ENCODE assay signal across 16 cellular contexts in the genomic region with DNA sequence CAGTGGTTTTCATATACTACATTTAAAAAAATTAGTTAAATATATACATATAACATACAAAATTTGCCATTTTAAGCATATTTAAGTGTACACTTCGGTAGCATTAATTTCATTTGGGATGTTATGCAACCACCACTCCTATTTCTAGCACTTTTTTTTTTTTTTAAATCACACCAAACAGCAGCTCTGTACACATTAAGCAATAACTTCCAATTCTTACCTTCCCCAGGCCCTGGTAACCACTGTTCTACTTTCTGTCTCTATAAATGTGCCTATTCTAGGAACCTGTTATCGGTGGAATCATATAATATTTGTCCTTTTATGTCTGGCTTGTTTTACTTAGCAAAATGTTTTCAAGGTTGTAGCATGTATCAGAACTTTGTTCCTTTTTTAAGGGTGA.
"Had no signal": no experiment of that assay in that cellular context is flagged by ENCODE, and none has a peak within 500 bp of the region (broad histone marks: within the 10 kb centered on the region; RNA-seq: fewer than 3 reads in every experiment).

No MANE protein-coding gene starts in this region.

- DNase-seq: activated CD4-positive, alpha-beta T cell treated with anti-CD3 and anti-CD28 coated beads, Interleukin-2, amount 10 ng/mL, durations not matched to agents 7 days and 5 days; activated CD4-positive, CD25-positive, alpha-beta regulatory T cell; activated CD8-positive, alpha-beta memory T cell treated with anti-CD3 and anti-CD28 coated beads for 24 hours; activated naive CD4-positive, alpha-beta T cell treated with anti-CD3 and anti-CD28 coated beads, Interleukin-2, amount 10 ng/mL, durations not matched to agents 7 days and 5 days; adrenal gland; central memory CD4-positive, alpha-beta T cell; endodermal cell; hippocampal formation; kidney glomerular epithelial cell; naive thymus-derived CD8-positive, alpha-beta T cell; sigmoid colon; stimulated activated CD4-positive, alpha-beta T cell treated with anti-CD3 and anti-CD28 coated beads, Interleukin-12 subunit alpha, Interleukin-12 subunit beta, amount 100 ng/mL, for 4 hours; stimulated activated naive CD4-positive, alpha-beta T cell treated with Interleukin-2 at 50 U/mL for 16 hours; T-helper 17 cell; testis had no signal

- H3K36me3 ChIP-seq: adrenal gland, sigmoid colon had no signal

- H3K9me3 ChIP-seq: adrenal gland, sigmoid colon, testis had no signal

- H3K4me1 ChIP-seq: testis had no signal

- H3K4me3 ChIP-seq: adrenal gland, lung, sigmoid colon, testis had no signal

- ATAC-seq: naive thymus-derived CD8-positive, alpha-beta T cell; T-helper 17 cell had no signal

- H3K27me3 ChIP-seq: adrenal gland, sigmoid colon, testis had no signal

- H3K27ac ChIP-seq: adrenal gland, sigmoid colon, testis had no signal
